In the genomic region with DNA sequence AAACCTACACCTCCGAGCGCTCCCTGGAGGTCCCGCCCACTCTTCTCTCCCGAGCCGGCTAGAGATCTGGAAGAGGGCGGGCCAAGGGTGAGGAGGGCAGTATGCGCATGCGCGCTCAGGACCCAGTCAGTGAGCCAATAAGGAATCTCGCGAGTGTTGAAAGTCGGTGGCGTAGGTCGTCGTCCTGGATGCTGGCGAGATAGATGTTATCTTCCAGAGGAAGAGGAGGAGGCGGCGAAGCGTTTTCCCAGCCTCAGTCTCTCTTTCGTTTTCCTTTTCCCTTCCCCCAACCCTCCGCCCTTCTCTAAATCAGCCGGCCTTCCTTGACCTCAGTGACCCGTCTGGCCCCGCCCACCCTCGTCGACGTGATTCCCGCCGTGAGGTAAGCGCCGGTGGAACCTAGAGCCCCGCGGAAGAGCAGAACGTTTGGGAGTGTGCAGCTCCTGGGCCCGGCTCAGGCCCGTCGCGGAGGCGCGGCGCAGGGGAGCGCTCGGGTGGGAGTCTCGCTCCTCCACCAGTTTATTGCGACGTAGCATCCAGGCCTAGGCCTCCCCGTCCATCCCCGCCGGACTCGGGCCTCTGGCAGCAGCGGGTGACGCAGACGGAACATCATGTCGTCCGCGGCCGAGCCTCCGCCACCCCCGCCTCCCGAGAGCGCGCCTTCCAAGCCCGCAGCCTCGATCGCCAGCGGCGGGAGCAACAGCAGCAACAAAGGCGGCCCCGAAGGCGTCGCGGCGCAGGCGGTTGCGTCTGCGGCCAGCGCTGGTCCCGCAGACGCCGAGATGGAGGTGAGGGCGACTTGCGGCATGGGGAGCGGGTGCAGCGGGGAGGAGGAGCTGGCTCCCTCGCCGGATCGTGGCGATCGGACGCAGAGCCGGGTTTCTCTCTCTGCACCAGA, we compare ENCODE assay signal across 1 cellular context.
TF ChIP-seq lines count a peak whose summit lies in the region.

Gene SMARCA5, plus strand, starts transcription at position 389 of the 898 bp plus-strand sequence. Its CDS starts 223 bp downstream, at position 612.

TF ChIP-seq in HepG2, 621 proteins besides CTCF, POLR2A, EP300 and RAD21 (continued from another document and continues in another):
- peak; percentile 90; the same call in 1 of the 2 replicates for TF ChIP-seq ZNF446 (CRISPR knock-in tag; IDR thresholded peaks at IDR 0.05)
- TF ChIP-seq, protein P1, sequence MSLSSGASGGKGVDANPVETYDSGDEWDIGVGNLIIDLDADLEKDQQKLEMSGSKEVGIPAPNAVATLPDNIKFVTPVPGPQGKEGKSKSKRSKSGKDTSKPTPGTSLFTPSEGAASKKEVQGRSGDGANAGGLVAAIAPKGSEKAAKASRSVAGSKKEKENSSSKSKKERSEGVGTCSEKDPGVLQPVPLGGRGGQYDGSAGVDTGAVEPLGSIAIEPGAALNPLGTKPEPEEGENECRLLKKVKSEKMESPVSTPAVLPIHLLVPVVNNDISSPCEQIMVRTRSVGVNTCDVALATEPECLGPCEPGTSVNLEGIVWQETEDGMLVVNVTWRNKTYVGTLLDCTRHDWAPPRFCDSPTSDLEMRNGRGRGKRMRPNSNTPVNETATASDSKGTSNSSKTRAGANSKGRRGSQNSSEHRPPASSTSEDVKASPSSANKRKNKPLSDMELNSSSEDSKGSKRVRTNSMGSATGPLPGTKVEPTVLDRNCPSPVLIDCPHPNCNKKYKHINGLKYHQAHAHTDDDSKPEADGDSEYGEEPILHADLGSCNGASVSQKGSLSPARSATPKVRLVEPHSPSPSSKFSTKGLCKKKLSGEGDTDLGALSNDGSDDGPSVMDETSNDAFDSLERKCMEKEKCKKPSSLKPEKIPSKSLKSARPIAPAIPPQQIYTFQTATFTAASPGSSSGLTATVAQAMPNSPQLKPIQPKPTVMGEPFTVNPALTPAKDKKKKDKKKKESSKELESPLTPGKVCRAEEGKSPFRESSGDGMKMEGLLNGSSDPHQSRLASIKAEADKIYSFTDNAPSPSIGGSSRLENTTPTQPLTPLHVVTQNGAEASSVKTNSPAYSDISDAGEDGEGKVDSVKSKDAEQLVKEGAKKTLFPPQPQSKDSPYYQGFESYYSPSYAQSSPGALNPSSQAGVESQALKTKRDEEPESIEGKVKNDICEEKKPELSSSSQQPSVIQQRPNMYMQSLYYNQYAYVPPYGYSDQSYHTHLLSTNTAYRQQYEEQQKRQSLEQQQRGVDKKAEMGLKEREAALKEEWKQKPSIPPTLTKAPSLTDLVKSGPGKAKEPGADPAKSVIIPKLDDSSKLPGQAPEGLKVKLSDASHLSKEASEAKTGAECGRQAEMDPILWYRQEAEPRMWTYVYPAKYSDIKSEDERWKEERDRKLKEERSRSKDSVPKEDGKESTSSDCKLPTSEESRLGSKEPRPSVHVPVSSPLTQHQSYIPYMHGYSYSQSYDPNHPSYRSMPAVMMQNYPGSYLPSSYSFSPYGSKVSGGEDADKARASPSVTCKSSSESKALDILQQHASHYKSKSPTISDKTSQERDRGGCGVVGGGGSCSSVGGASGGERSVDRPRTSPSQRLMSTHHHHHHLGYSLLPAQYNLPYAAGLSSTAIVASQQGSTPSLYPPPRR (CRISPR knock-in tag; IDR thresholded peaks at IDR 0.05; ENCODE audit: borderline replicate concordance): no peak
- TF ChIP-seq NR3C1 (CRISPR knock-in tag; IDR thresholded peaks at IDR 0.05): no peak
- TF ChIP-seq ZNF292 (CRISPR knock-in tag; IDR thresholded peaks at IDR 0.05; ENCODE audit: borderline replicate concordance, low read depth): peak; percentile 58; the same call in 1 of the 2 replicates
- peak; percentile 77; the same call in 1 of the 2 replicates for TF ChIP-seq ZNF772 (CRISPR knock-in tag; IDR thresholded peaks at IDR 0.05)
- no peak for TF ChIP-seq GTF2F1 (IDR thresholded peaks at IDR 0.05; ENCODE audit: low read length)
- TF ChIP-seq ZNF556 (CRISPR knock-in tag; IDR thresholded peaks at IDR 0.05; ENCODE audit: borderline replicate concordance): no peak
- 0 out of 2 replicates have a peak, but pooled peaks have one; percentile 5 for TF ChIP-seq TARDBP (CRISPR knock-in tag; IDR thresholded peaks at IDR 0.05)
- TF ChIP-seq ARHGAP35 (CRISPR knock-in tag; IDR thresholded peaks at IDR 0.05; ENCODE audit: borderline replicate concordance): peak; percentile 45; the same call in 1 of the 2 replicates
- no peak for TF ChIP-seq GMEB2 (CRISPR knock-in tag; IDR thresholded peaks at IDR 0.05; ENCODE audit: low read depth)
- TF ChIP-seq ZNF549 (CRISPR knock-in tag; IDR thresholded peaks at IDR 0.05): no peak
- 0 out of 2 replicates have a peak, but pooled peaks have one; percentile 31 for TF ChIP-seq MTA1 (CRISPR knock-in tag; IDR thresholded peaks at IDR 0.05; ENCODE audit: borderline replicate concordance)
- TF ChIP-seq GABPA (IDR thresholded peaks at IDR 0.05; ENCODE audit: low read depth, low read length): no peak
- peak; percentile 10; the same call in 1 of the 2 replicates for TF ChIP-seq GABPA (CRISPR knock-in tag; IDR thresholded peaks at IDR 0.05; ENCODE audit: low read depth)
- TF ChIP-seq, protein P2, sequence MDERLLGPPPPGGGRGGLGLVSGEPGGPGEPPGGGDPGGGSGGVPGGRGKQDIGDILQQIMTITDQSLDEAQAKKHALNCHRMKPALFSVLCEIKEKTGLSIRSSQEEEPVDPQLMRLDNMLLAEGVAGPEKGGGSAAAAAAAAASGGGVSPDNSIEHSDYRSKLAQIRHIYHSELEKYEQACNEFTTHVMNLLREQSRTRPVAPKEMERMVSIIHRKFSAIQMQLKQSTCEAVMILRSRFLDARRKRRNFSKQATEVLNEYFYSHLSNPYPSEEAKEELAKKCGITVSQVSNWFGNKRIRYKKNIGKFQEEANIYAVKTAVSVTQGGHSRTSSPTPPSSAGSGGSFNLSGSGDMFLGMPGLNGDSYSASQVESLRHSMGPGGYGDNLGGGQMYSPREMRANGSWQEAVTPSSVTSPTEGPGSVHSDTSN (CRISPR knock-in tag; IDR thresholded peaks at IDR 0.05): no peak
- TF ChIP-seq ZNF547 (CRISPR knock-in tag; IDR thresholded peaks at IDR 0.05): peak; percentile 49; the same call in 1 of the 2 replicates
- TF ChIP-seq ZNF773 (CRISPR knock-in tag; IDR thresholded peaks at IDR 0.05; ENCODE audit: borderline replicate concordance): no peak
- TF ChIP-seq CREBL2 (CRISPR knock-in tag; IDR thresholded peaks at IDR 0.05; ENCODE audit: borderline replicate concordance): peak; percentile 92; the same call in 1 of the 2 replicates
- TF ChIP-seq AHR (CRISPR knock-in tag; IDR thresholded peaks at IDR 0.05): no peak; the same call in 1 of the 2 replicates
- 0 out of 2 replicates have a peak, but pooled peaks have one; percentile 27 for TF ChIP-seq MED13 (CRISPR knock-in tag; IDR thresholded peaks at IDR 0.05)
- no peak for TF ChIP-seq KDM6A (CRISPR knock-in tag; IDR thresholded peaks at IDR 0.05; ENCODE audit: low read depth)
- TF ChIP-seq ZNF597 (CRISPR knock-in tag; IDR thresholded peaks at IDR 0.05): no peak
- 0 out of 2 replicates have a peak, but pooled peaks have one; percentile 31 for TF ChIP-seq CBFB (CRISPR knock-in tag; IDR thresholded peaks at IDR 0.05)
- TF ChIP-seq IKZF4 (CRISPR knock-in tag; IDR thresholded peaks at IDR 0.05; ENCODE audit: borderline replicate concordance, low read depth, not compliant biosample characterization): peak; percentile 34
- TF ChIP-seq ZMAT3 (CRISPR knock-in tag; conservative IDR thresholded peaks at IDR 0.05): no peak
- TF ChIP-seq ZNF17 (CRISPR knock-in tag; IDR thresholded peaks at IDR 0.05): no peak
- TF ChIP-seq GPBP1L1 (CRISPR knock-in tag; IDR thresholded peaks at IDR 0.05): no peak
- no peak for TF ChIP-seq CHCHD3 (CRISPR knock-in tag; IDR thresholded peaks at IDR 0.05)
- no peak for TF ChIP-seq USF2 (IDR thresholded peaks at IDR 0.05; ENCODE audit: low read depth, low read length)
- no peak for TF ChIP-seq USF2 (CRISPR knock-in tag; IDR thresholded peaks at IDR 0.05; ENCODE audit: borderline replicate concordance)
- TF ChIP-seq, protein P3, sequence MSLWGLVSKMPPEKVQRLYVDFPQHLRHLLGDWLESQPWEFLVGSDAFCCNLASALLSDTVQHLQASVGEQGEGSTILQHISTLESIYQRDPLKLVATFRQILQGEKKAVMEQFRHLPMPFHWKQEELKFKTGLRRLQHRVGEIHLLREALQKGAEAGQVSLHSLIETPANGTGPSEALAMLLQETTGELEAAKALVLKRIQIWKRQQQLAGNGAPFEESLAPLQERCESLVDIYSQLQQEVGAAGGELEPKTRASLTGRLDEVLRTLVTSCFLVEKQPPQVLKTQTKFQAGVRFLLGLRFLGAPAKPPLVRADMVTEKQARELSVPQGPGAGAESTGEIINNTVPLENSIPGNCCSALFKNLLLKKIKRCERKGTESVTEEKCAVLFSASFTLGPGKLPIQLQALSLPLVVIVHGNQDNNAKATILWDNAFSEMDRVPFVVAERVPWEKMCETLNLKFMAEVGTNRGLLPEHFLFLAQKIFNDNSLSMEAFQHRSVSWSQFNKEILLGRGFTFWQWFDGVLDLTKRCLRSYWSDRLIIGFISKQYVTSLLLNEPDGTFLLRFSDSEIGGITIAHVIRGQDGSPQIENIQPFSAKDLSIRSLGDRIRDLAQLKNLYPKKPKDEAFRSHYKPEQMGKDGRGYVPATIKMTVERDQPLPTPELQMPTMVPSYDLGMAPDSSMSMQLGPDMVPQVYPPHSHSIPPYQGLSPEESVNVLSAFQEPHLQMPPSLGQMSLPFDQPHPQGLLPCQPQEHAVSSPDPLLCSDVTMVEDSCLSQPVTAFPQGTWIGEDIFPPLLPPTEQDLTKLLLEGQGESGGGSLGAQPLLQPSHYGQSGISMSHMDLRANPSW (CRISPR knock-in tag; IDR thresholded peaks at IDR 0.05; ENCODE audit: borderline replicate concordance): no peak; the same call in 1 of the 2 replicates
- TF ChIP-seq ZBTB7B (CRISPR knock-in tag; IDR thresholded peaks at IDR 0.05): no peak
- no peak for TF ChIP-seq NPAS2 (CRISPR knock-in tag; IDR thresholded peaks at IDR 0.05; ENCODE audit: borderline replicate concordance)
- no peak for TF ChIP-seq ZSCAN30 (CRISPR knock-in tag; IDR thresholded peaks at IDR 0.05)
- TF ChIP-seq ZBTB7A (CRISPR knock-in tag; IDR thresholded peaks at IDR 0.05): no peak; the same call in 1 of the 2 replicates
- TF ChIP-seq MXD1 (CRISPR knock-in tag; IDR thresholded peaks at IDR 0.05): peak; percentile 83; the same call in 1 of the 2 replicates
